8 cellular contexts compared by ENCODE assay signal in genomic region chr17:31373150-31374082, GRCh38. TPM values are rescaled to one million over a fixed set of nuclear protein-coding genes. Genes with fewer than 3 reads are reported as not detected.
DNase-seq lines count a peak whose midpoint lies in the region; TF ChIP-seq lines count a peak whose summit lies in the region.

No MANE protein-coding gene starts in this region.

- TF ChIP-seq POLR2A in sigmoid colon (IDR thresholded peaks at IDR 0.05), result no peak

- TF ChIP-seq CTCF in WERI-Rb-1 (IDR thresholded peaks at IDR 0.05; ENCODE audit: low read depth, low read length) (peak; percentile 55), glutamatergic neuron (IDR thresholded peaks at IDR 0.05; ENCODE audit: partially characterized antibody, unreplicated experiment) (peak; percentile 53), sigmoid colon (IDR thresholded peaks at IDR 0.05) (peak in 3 of 4 experiments; percentile 20 to 26 (median 24))

- peaks cover 18% of the 10 kb centered on the region for H3K36me3 ChIP-seq in WERI-Rb-1
- H3K36me3 ChIP-seq in sigmoid colon, result peaks cover 0 to 34% (median 0%) of the 10 kb centered on the region in 4 donors

- TF ChIP-seq EP300 in sigmoid colon (IDR thresholded peaks at IDR 0.05), result no peak

- H3K27me3 Mint-ChIP-seq in glutamatergic neuron (ENCODE audit: unreplicated experiment), result no peaks in the 10 kb centered on the region

- peaks cover 2% of the 10 kb centered on the region for H3K9me3 Mint-ChIP-seq in glutamatergic neuron (ENCODE audit: unreplicated experiment)

- WGBS in sigmoid colon, 2 donors, result 86% methylated on average over 9 of the region's 9 CpGs

- DNase-seq in A172 (ENCODE audit: low spot score), result peak; percentile 65
- peak; percentile 42 for DNase-seq in GDM1 (lab: John Stamatoyannopoulos, UW)
- DNase-seq in NCI-H1436 treated with DMSO at 0.1 percent for 48 hours (lab: John Stamatoyannopoulos, UW), result peak; percentile 12
- no peak for DNase-seq in WERI-Rb-1
- no peak for DNase-seq in glutamatergic neuron
- DNase-seq in sigmoid colon, result no peak
- no peak for DNase-seq in retina
- no peak for DNase-seq in hepatic stellate cell (ENCODE audit: low spot score)

- no peak overlapping the region for H3K4me3 ChIP-seq in WERI-Rb-1 (ENCODE audit: low read depth, low read length)
- no peak overlapping the region for H3K4me3 ChIP-seq in sigmoid colon

- H3K27me3 ChIP-seq in WERI-Rb-1 (ENCODE audit: insufficient read depth, low read depth, severe bottlenecking), result no peaks in the 10 kb centered on the region
- H3K27me3 ChIP-seq in sigmoid colon, result no peaks in the 10 kb centered on the region

- no peaks in the 10 kb centered on the region for H3K4me1 Mint-ChIP-seq in glutamatergic neuron (ENCODE audit: low read depth, unreplicated experiment)

- H3K9me3 ChIP-seq in WERI-Rb-1 (ENCODE audit: severe bottlenecking), result no peaks in the 10 kb centered on the region
- H3K9me3 ChIP-seq in sigmoid colon, result no peaks in the 10 kb centered on the region

- no peak overlapping the region for H3K4me3 Mint-ChIP-seq in glutamatergic neuron (ENCODE audit: unreplicated experiment)

- H3K4me1 ChIP-seq in sigmoid colon, result peaks cover 0 to 9% (median 3%) of the 10 kb centered on the region in 4 donors

- H3K36me3 Mint-ChIP-seq in glutamatergic neuron (ENCODE audit: unreplicated experiment), result no peaks in the 10 kb centered on the region

- no peak overlapping the region for H3K27ac Mint-ChIP-seq in glutamatergic neuron (ENCODE audit: unreplicated experiment)

- intact Hi-C loops in sigmoid colon (cut with DNase I), result no loop called here

- H3K27ac ChIP-seq in WERI-Rb-1 (no peak overlapping the region), sigmoid colon (no peak overlapping the region)

RNA-seq across cellular contexts. Expression of gene RAB11FIP4, which starts 18.1 kb away (rescaled TPM):
- 2.2 and 2.6 TPM in 2 replicates for total RNA-seq in A172 (2014; rRNA removed; shearing (Covaris generic))
- total RNA-seq in glutamatergic neuron (ENCODE audit: unreplicated experiment) (103 TPM), sigmoid colon (1 to 10 TPM in 2 of 4 donors, under 1 TPM in 2; 0.66 to 1.8 (median 0.89) TPM)
- 10 to 100 TPM in 2 of 3 donors, 1 to 10 TPM in 1; 7.2 to 32.5 (median 12.3) TPM for polyA plus RNA-seq in sigmoid colon

RNA-seq across cellular contexts. Expression of gene EVI2A, which starts 52.0 kb away (rescaled TPM):
- total RNA-seq in A172 (2014; rRNA removed; shearing (Covaris generic)), result 14.8 and 16.1 TPM in 2 replicates
- total RNA-seq in glutamatergic neuron (ENCODE audit: unreplicated experiment) (not detected), sigmoid colon (1 to 10 TPM; 6.9 to 9.3 (median 7.6) TPM)
- polyA plus RNA-seq in sigmoid colon, result 10 to 100 TPM in 2 of 3 donors, 1 to 10 TPM in 1; 9.0 to 23.0 (median 10.2) TPM

RNA-seq across cellular contexts. Expression of gene EVI2B, which starts 59.6 kb away (rescaled TPM):
- total RNA-seq in A172 (2014; rRNA removed; shearing (Covaris generic)), result 0.24 and 0.60 TPM in 2 replicates
- total RNA-seq in glutamatergic neuron (ENCODE audit: unreplicated experiment) (not detected), sigmoid colon (10 to 100 TPM in 2 of 4 donors, 1 to 10 TPM in 2; 6.9 to 17.5 (median 12.9) TPM)
- polyA plus RNA-seq in sigmoid colon, result 10 to 100 TPM; 10.8 to 30.8 (median 15.5) TPM

Comparison
In these comparisons a context has a peak if more than half of its experiments do, and no peak if none do; other contexts are left out.
1. DNase-seq: peak in A172 (single experiment), GDM1 (single experiment) and NCI-H1436 treated with DMSO at 0.1 percent for 48 hours (single experiment); none in WERI-Rb-1 (single experiment), glutamatergic neuron (single experiment), sigmoid colon (single experiment), retina (single experiment) and hepatic stellate cell (single experiment).
2. RNA of gene RAB11FIP4, which starts 18.1 kb away (total RNA-seq): 103 TPM in glutamatergic neuron (single experiment); 2.2 to 2.6 TPM in A172 and 0.66 to 1.8 TPM in sigmoid colon; every median in the first group is over 10 times any median in the second.
3. Peak in every context shown above with its lines, with median percentiles within 50 percentile points of each other: CTCF ChIP-seq.